Comparison of ENCODE assay signal across 10 cellular contexts in genomic region chr19:18495204-18495911, GRCh38. TPM values are rescaled to one million over a fixed set of nuclear protein-coding genes. Genes with fewer than 3 reads are reported as not detected.
DNase-seq lines count a peak whose midpoint lies in the region; ATAC-seq and TF ChIP-seq lines count a peak whose summit lies in the region.
"Had no signal": no experiment of that assay in that cellular context is flagged by ENCODE, and none has a peak within 500 bp of the region (broad histone marks: within the 10 kb centered on the region; RNA-seq: fewer than 3 reads in every experiment).

No MANE protein-coding gene starts in this region.

- peak overlapping the region; percentile 84 for H3K27ac Mint-ChIP-seq in activated CD4-positive, alpha-beta T cell treated with anti-CD3 and anti-CD28 coated beads, Interleukin-2, amount 10 ng/mL, durations not matched to agents 7 days and 5 days
- peak overlapping the region; percentile 74 for H3K27ac Mint-ChIP-seq in WTC11
- peak overlapping the region; percentile 94 for H3K27ac Mint-ChIP-seq in stimulated activated effector memory CD8-positive, alpha-beta T cell treated with anti-CD3 and anti-CD28 coated beads, Interleukin-12 subunit alpha, Interleukin-12 subunit beta, amount 100 ng/mL, for 72 hours

- peak; percentile 68 for ATAC-seq in WTC11
- peak; percentile 64 for ATAC-seq in stimulated activated effector memory CD8-positive, alpha-beta T cell treated with anti-CD3 and anti-CD28 coated beads, Interleukin-12 subunit alpha, Interleukin-12 subunit beta, amount 100 ng/mL, for 72 hours
- no peak for ATAC-seq in HG03457 (IDR thresholded peaks at IDR 0.05; ENCODE audit: unreplicated experiment)
- ATAC-seq in HG02840 (IDR thresholded peaks at IDR 0.05; ENCODE audit: low FRiP score, unreplicated experiment) = no peak

- peaks cover 61% of the 10 kb centered on the region for H3K4me1 Mint-ChIP-seq in activated CD4-positive, alpha-beta T cell treated with anti-CD3 and anti-CD28 coated beads, Interleukin-2, amount 10 ng/mL, durations not matched to agents 7 days and 5 days
- peaks cover 14% of the 10 kb centered on the region for H3K4me1 Mint-ChIP-seq in WTC11
- peaks cover 81% of the 10 kb centered on the region for H3K4me1 Mint-ChIP-seq in stimulated activated effector memory CD8-positive, alpha-beta T cell treated with anti-CD3 and anti-CD28 coated beads, Interleukin-12 subunit alpha, Interleukin-12 subunit beta, amount 100 ng/mL, for 72 hours

- H3K27me3 Mint-ChIP-seq in activated CD4-positive, alpha-beta T cell treated with anti-CD3 and anti-CD28 coated beads, Interleukin-2, amount 10 ng/mL, durations not matched to agents 7 days and 5 days = no peaks in the 10 kb centered on the region
- H3K27me3 Mint-ChIP-seq in WTC11 (ENCODE audit: low read depth) = no peaks in the 10 kb centered on the region

- H3K9me3 Mint-ChIP-seq in activated CD4-positive, alpha-beta T cell treated with anti-CD3 and anti-CD28 coated beads, Interleukin-2, amount 10 ng/mL, durations not matched to agents 7 days and 5 days = no peaks in the 10 kb centered on the region
- no peaks in the 10 kb centered on the region for H3K9me3 Mint-ChIP-seq in WTC11
- H3K9me3 Mint-ChIP-seq in stimulated activated effector memory CD8-positive, alpha-beta T cell treated with anti-CD3 and anti-CD28 coated beads, Interleukin-12 subunit alpha, Interleukin-12 subunit beta, amount 100 ng/mL, for 72 hours = no peaks in the 10 kb centered on the region

- TF ChIP-seq CTCF in WTC11 (IDR thresholded peaks at IDR 0.05) = no peak

- no peak for DNase-seq in activated CD4-positive, alpha-beta T cell treated with anti-CD3 and anti-CD28 coated beads, Interleukin-2, amount 10 ng/mL, durations not matched to agents 7 days and 5 days
- no peak for DNase-seq in activated CD4-positive, alpha-beta T cell treated with anti-CD3 and anti-CD28 coated beads, Interleukin-2, amount 50 U/mL, for 48 hours
- no peak for DNase-seq in WTC11 (ENCODE audit: low spot score)
- peak; percentile 53 for DNase-seq in iPS-NIHi7 (ENCODE audit: extremely low spot score)
- no peak for DNase-seq in stimulated activated effector memory CD8-positive, alpha-beta T cell treated with anti-CD3 and anti-CD28 coated beads, Interleukin-12 subunit alpha, Interleukin-12 subunit beta, amount 100 ng/mL, for 72 hours (ENCODE audit: low spot score in 2 of 2)
- no peak for DNase-seq in globus pallidus (ENCODE audit: low spot score)
- DNase-seq: NCI-H1048, retina had no signal

- POLR2A ChIA-PET in activated CD4-positive, alpha-beta T cell treated with anti-CD3 and anti-CD28 coated beads, Interleukin-2, amount 10 ng/mL, durations not matched to agents 7 days and 5 days (lab: Charles Lee) = interaction anchor here (1.2 kb wide), 1 partner anchor 10 kb away, joined by 7 read pairs; no protein-coding TSS in a partner anchor
- POLR2A ChIA-PET in WTC11 (lab: Charles Lee) = no interaction called here

- H3K4me3 Mint-ChIP-seq in activated CD4-positive, alpha-beta T cell treated with anti-CD3 and anti-CD28 coated beads, Interleukin-2, amount 10 ng/mL, durations not matched to agents 7 days and 5 days = peak overlapping the region; percentile 19
- no peak overlapping the region for H3K4me3 Mint-ChIP-seq in WTC11
- peak overlapping the region; percentile 79 for H3K4me3 Mint-ChIP-seq in stimulated activated effector memory CD8-positive, alpha-beta T cell treated with anti-CD3 and anti-CD28 coated beads, Interleukin-12 subunit alpha, Interleukin-12 subunit beta, amount 100 ng/mL, for 72 hours

- H3K36me3 Mint-ChIP-seq in activated CD4-positive, alpha-beta T cell treated with anti-CD3 and anti-CD28 coated beads, Interleukin-2, amount 10 ng/mL, durations not matched to agents 7 days and 5 days (ENCODE audit: low read depth) = no peaks in the 10 kb centered on the region
- H3K36me3 Mint-ChIP-seq in WTC11 = no peaks in the 10 kb centered on the region
- peaks cover 39% of the 10 kb centered on the region for H3K36me3 Mint-ChIP-seq in stimulated activated effector memory CD8-positive, alpha-beta T cell treated with anti-CD3 and anti-CD28 coated beads, Interleukin-12 subunit alpha, Interleukin-12 subunit beta, amount 100 ng/mL, for 72 hours

- CTCF ChIA-PET in activated CD4-positive, alpha-beta T cell treated with anti-CD3 and anti-CD28 coated beads, Interleukin-2, amount 10 ng/mL, durations not matched to agents 7 days and 5 days (lab: Charles Lee) = interaction anchor here (0.6 to 2.5 kb wide), 11 partner anchors 9 to 352 kb away, joined by 3 to 11 read pairs (median 3); no protein-coding TSS in a partner anchor
- CTCF ChIA-PET in WTC11 (lab: Charles Lee) = interaction anchor here (0.9 to 4.5 kb wide), 7 partner anchors 10 to 63 kb away, joined by 3 to 26 read pairs (median 5); no protein-coding TSS in a partner anchor

TF ChIP-seq in WTC11, 78 proteins besides CTCF, POLR2A, EP300 and RAD21:
- TF ChIP-seq MYBL2 (CRISPR knock-in tag; IDR thresholded peaks at IDR 0.05) (no peak), ZNF416 (CRISPR knock-in tag; IDR thresholded peaks at IDR 0.05) (no peak), ATF3 (CRISPR knock-in tag; conservative IDR thresholded peaks at IDR 0.05) (no peak), FOXK1 (CRISPR knock-in tag; IDR thresholded peaks at IDR 0.05) (no peak), ZBTB43 (CRISPR knock-in tag; IDR thresholded peaks at IDR 0.05) (no peak), ZNF512 (CRISPR knock-in tag; IDR thresholded peaks at IDR 0.05; ENCODE audit: borderline replicate concordance) (no peak)
- TF ChIP-seq, protein P1, sequence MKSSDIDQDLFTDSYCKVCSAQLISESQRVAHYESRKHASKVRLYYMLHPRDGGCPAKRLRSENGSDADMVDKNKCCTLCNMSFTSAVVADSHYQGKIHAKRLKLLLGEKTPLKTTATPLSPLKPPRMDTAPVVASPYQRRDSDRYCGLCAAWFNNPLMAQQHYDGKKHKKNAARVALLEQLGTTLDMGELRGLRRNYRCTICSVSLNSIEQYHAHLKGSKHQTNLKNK (CRISPR knock-in tag; IDR thresholded peaks at IDR 0.05) = no peak
- TF ChIP-seq, protein P2, sequence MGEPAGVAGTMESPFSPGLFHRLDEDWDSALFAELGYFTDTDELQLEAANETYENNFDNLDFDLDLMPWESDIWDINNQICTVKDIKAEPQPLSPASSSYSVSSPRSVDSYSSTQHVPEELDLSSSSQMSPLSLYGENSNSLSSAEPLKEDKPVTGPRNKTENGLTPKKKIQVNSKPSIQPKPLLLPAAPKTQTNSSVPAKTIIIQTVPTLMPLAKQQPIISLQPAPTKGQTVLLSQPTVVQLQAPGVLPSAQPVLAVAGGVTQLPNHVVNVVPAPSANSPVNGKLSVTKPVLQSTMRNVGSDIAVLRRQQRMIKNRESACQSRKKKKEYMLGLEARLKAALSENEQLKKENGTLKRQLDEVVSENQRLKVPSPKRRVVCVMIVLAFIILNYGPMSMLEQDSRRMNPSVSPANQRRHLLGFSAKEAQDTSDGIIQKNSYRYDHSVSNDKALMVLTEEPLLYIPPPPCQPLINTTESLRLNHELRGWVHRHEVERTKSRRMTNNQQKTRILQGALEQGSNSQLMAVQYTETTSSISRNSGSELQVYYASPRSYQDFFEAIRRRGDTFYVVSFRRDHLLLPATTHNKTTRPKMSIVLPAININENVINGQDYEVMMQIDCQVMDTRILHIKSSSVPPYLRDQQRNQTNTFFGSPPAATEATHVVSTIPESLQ (CRISPR knock-in tag; IDR thresholded peaks at IDR 0.05) = no peak

RNA-seq across cellular contexts. Expression of gene ELL, which starts 26.5 kb away (rescaled TPM):
- 10 to 100 TPM; 20.3 to 20.9 TPM for total RNA-seq in activated CD4-positive, alpha-beta T cell treated with anti-CD3 and anti-CD28 coated beads, Interleukin-2, amount 10 ng/mL, durations not matched to agents 7 days and 5 days
- total RNA-seq in WTC11 (2021) = 11.6 to 17.3 TPM (median 13.1 TPM) in 3 replicates

RNA-seq across cellular contexts. Expression of gene FKBP8, which starts 48.0 kb away (rescaled TPM):
- total RNA-seq in activated CD4-positive, alpha-beta T cell treated with anti-CD3 and anti-CD28 coated beads, Interleukin-2, amount 10 ng/mL, durations not matched to agents 7 days and 5 days = 100 to 1,000 TPM; 185 to 206 TPM
- total RNA-seq in WTC11 (2021) = 345 to 423 TPM (median 410 TPM) in 3 replicates

RNA-seq across cellular contexts. Expression of gene ISYNA1, which starts 57.4 kb away (rescaled TPM):
- total RNA-seq in activated CD4-positive, alpha-beta T cell treated with anti-CD3 and anti-CD28 coated beads, Interleukin-2, amount 10 ng/mL, durations not matched to agents 7 days and 5 days = 10 to 100 TPM; 10.7 to 12.1 TPM
- 236 to 310 TPM (median 307 TPM) in 3 replicates for total RNA-seq in WTC11 (2021)

Comparison
In these comparisons a context has a peak if more than half of its experiments do, and no peak if none do; other contexts are left out.
1. ATAC-seq: peak in WTC11 (single experiment) and stimulated activated effector memory CD8-positive, alpha-beta T cell treated with anti-CD3 and anti-CD28 coated beads, Interleukin-12 subunit alpha, Interleukin-12 subunit beta, amount 100 ng/mL, for 72 hours (single experiment); none in HG03457 (single experiment) and HG02840 (single experiment).
2. RNA of gene ISYNA1, which starts 57.4 kb away (total RNA-seq): 236 to 310 TPM in WTC11; 10.7 to 12.1 TPM in activated CD4-positive, alpha-beta T cell treated with anti-CD3 and anti-CD28 coated beads, Interleukin-2, amount 10 ng/mL, durations not matched to agents 7 days and 5 days; every median in the first group is over 10 times any median in the second.
3. Peak in every context shown above with its lines, with median percentiles within 50 percentile points of each other: H3K27ac Mint-ChIP-seq.